Comparison of ENCODE assay signal across 23 cellular contexts in the genomic region with DNA sequence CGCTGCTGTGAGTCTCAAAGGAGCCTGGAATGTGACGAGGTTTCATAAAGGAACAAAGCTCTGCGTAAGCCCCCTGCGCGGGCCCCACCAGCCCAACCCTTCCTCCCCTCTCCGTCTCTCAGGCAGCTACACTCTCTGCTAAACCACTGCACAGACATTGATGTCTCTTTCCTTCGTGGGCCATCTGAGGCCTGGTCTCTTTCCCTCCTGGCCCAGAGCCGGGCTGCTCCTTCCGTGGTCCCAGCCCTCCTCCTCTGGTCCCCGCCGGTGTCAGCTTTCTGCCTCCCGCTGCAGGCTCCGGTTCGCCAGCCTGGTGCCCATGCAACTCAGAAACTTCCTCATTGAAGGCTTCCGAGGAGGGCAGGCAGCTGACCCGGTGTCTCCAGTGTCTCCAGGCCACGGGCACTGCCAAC. TPM values are rescaled to one million over a fixed set of nuclear protein-coding genes. Genes with fewer than 3 reads are reported as not detected.
A peak's percentile ranks its signal among the peaks of the same experiment; 100 is the strongest.
DNase-seq lines count a peak whose midpoint lies in the region; ATAC-seq and TF ChIP-seq lines count a peak whose summit lies in the region.
"Had no signal": no experiment of that assay in that cellular context is flagged by ENCODE, and none has a peak within 500 bp of the region (broad histone marks: within the 10 kb centered on the region; RNA-seq: fewer than 3 reads in every experiment).

No MANE protein-coding gene starts in this region.

- no peak overlapping the region for H3K4me2 ChIP-seq in GM23338

- ATAC-seq in GM23338 (peak; percentile 14; the same call in 2 of the 3 replicates), HG02973 (IDR thresholded peaks at IDR 0.05; ENCODE audit: unreplicated experiment) (no peak)
- ATAC-seq: activated T-cell treated with anti-CD3 and anti-CD28 coated beads, Interleukin-2, amount 50 U/mL, for 72 hours; lower lobe of right lung had no signal

- H3K4me3 ChIP-seq in GM23338: no peak overlapping the region
- H3K4me3 ChIP-seq in spleen: no peak overlapping the region
- H3K4me3 ChIP-seq: lower lobe of right lung, stomach, tibial artery had no signal

- H3K79me2 ChIP-seq in GM23338 (replicated peaks; ENCODE audit: insufficient read depth): no peaks in the 10 kb centered on the region

- no peak for TF ChIP-seq POLR2A in spleen (IDR thresholded peaks at IDR 0.05)

- H3K36me3 Mint-ChIP-seq in GM23338 (ENCODE audit: low read depth) (peaks cover 2% of the 10 kb centered on the region; the same call in 1 of the 3 replicates), brain (no peaks in the 10 kb centered on the region), nephron progenitor cell (ENCODE audit: low read depth) (no peaks in the 10 kb centered on the region)

- peaks cover 18% of the 10 kb centered on the region for H3K4me1 Mint-ChIP-seq in GM23338
- H3K4me1 Mint-ChIP-seq in brain: peaks cover 38% of the 10 kb centered on the region
- peaks cover 30% of the 10 kb centered on the region for H3K4me1 Mint-ChIP-seq in nephron progenitor cell

- H3K27me3 ChIP-seq in GM23338 (ENCODE audit: insufficient read depth) (no peaks in the 10 kb centered on the region), spleen (replicated peaks in 1 of 7) (no peaks in the 10 kb centered on the region)
- H3K27me3 ChIP-seq: stomach, tibial artery had no signal

- H3K27ac ChIP-seq in GM23338 (ENCODE audit: low read depth) (no peak overlapping the region), spleen (peak overlapping the region in 5 of 8 donors; percentile 14 to 64 (median 39))
- H3K27ac ChIP-seq: lower lobe of right lung, stomach, tibial artery had no signal

- intact Hi-C loops in spleen (cut with DNase I; ENCODE audit: low total_unique reads): no loop called here

- H3K4me3 Mint-ChIP-seq in GM23338 (no peak overlapping the region), brain (peak overlapping the region in 3 of 5 experiments; percentile 5 to 49 (median 41)), nephron progenitor cell (peak overlapping the region; percentile 55)
- H3K4me3 Mint-ChIP-seq: activated T-cell treated with anti-CD3 and anti-CD28 coated beads, Interleukin-2, amount 50 U/mL, for 72 hours had no signal

- H3K27me3 Mint-ChIP-seq in GM23338 (ENCODE audit: insufficient read depth, low read depth, poor library complexity): peaks cover 6% of the 10 kb centered on the region
- H3K27me3 Mint-ChIP-seq in brain: peaks cover 9% of the 10 kb centered on the region
- H3K27me3 Mint-ChIP-seq in nephron progenitor cell (ENCODE audit: low read depth, poor library complexity): peaks cover 23% of the 10 kb centered on the region

- peaks cover 7% of the 10 kb centered on the region; the same call in 1 of the 2 replicates for H3F3A ChIP-seq in GM23338 (replicated peaks; ENCODE audit: low read depth)

- WGBS in spleen, 5 donors: 64 to 78% (median 67%) methylated on average over 14 to 17 of the region's 17 CpGs

- H3K4me1 ChIP-seq in GM23338 (ENCODE audit: insufficient read depth) (peaks cover 3% of the 10 kb centered on the region; the same call in 1 of the 2 replicates), spleen (peaks cover 0 to 53% (median 19%) of the 10 kb centered on the region in 6 donors)

- no peaks in the 10 kb centered on the region for H3K9me3 ChIP-seq in spleen
- H3K9me3 ChIP-seq: lower lobe of right lung, stomach, tibial artery had no signal

- no peak overlapping the region for H3K27ac Mint-ChIP-seq in GM23338
- peak overlapping the region in 3 of 5 experiments; percentile 77 to 99 (median 91) for H3K27ac Mint-ChIP-seq in brain
- peak overlapping the region; percentile 93 for H3K27ac Mint-ChIP-seq in nephron progenitor cell
- H3K27ac Mint-ChIP-seq: activated T-cell treated with anti-CD3 and anti-CD28 coated beads, Interleukin-2, amount 50 U/mL, for 72 hours had no signal

- peaks cover 3% of the 10 kb centered on the region; the same call in 1 of the 2 replicates for H3K9me2 ChIP-seq in GM23338 (ENCODE audit: insufficient read depth)

- no peaks in the 10 kb centered on the region for H4K20me1 ChIP-seq in GM23338 (replicated peaks; ENCODE audit: insufficient read depth)

- H2AFZ ChIP-seq in GM23338: peak overlapping the region; percentile 43; the same call in 1 of the 2 replicates

- DNase-seq in GM23338 (ENCODE audit: low spot score): no peak
- peak; percentile 50 for DNase-seq in nephron progenitor cell
- DNase-seq in spleen: peak; percentile 73
- no peak for DNase-seq in NCI-H2227 (lab: John Stamatoyannopoulos, UW; ENCODE audit: unreplicated experiment)
- DNase-seq in T-helper 2 cell: no peak
- DNase-seq: activated CD4-positive, alpha-beta T cell treated with anti-CD3 and anti-CD28 coated beads, Interleukin-2, amount 50 U/mL, for 4 hours; activated CD4-positive, CD25-positive, alpha-beta regulatory T cell; activated naive CD4-positive, alpha-beta T cell; activated T-cell treated with anti-CD3 and anti-CD28 coated beads, Interleukin-2, amount 50 U/mL, for 72 hours; cerebellar nuclear complex; COR-L47; DMS53; kidney; lower lobe of right lung; NCI-H1092; NCI-H187 treated with DMSO at 0.1 percent for 48 hours; NCI-H345; RPMI8226; stomach; T-helper 1 cell; tibial artery had no signal

- TF ChIP-seq CTCF in GM23338 (conservative IDR thresholded peaks at IDR 0.05; ENCODE audit: low read depth in 2 of 2): no peak
- no peak for TF ChIP-seq CTCF in brain (conservative IDR thresholded peaks at IDR 0.05)
- no peak for TF ChIP-seq CTCF in nephron progenitor cell (IDR thresholded peaks at IDR 0.05)
- TF ChIP-seq CTCF in spleen (IDR thresholded peaks at IDR 0.05 in 8 of 11, conservative IDR thresholded peaks at IDR 0.05 in 3 of 11): no peak

- H3K36me3 ChIP-seq in GM23338 (ENCODE audit: insufficient read depth) (no peaks in the 10 kb centered on the region), spleen (peaks cover 0 to 78% (median 22%) of the 10 kb centered on the region in 6 donors)

- H3K9me3 Mint-ChIP-seq in GM23338 (0 out of 3 replicates have a peak, but pooled peaks cover 3% of the 10 kb centered on the region), brain (no peaks in the 10 kb centered on the region), nephron progenitor cell (no peaks in the 10 kb centered on the region)
- H3K9me3 Mint-ChIP-seq: activated T-cell treated with anti-CD3 and anti-CD28 coated beads, Interleukin-2, amount 50 U/mL, for 72 hours had no signal

TF ChIP-seq in GM23338, 12 proteins besides CTCF, POLR2A, EP300 and RAD21 (continues in another document):
- TF ChIP-seq ZNF114 (CRISPR knock-in tag; IDR thresholded peaks at IDR 0.05) (no peak), EZH2 (IDR thresholded peaks at IDR 0.05; ENCODE audit: low read depth, unreplicated experiment) (no peak), ZNF331 (CRISPR knock-in tag; IDR thresholded peaks at IDR 0.05; ENCODE audit: low read depth) (no peak), STAT1 (IDR thresholded peaks at IDR 0.05; ENCODE audit: unreplicated experiment) (no peak), JUNB (IDR thresholded peaks at IDR 0.05; ENCODE audit: unreplicated experiment) (no peak), CREB1 (CRISPR knock-in tag; IDR thresholded peaks at IDR 0.05; ENCODE audit: low read depth) (no peak), ETS1 (IDR thresholded peaks at IDR 0.05) (no peak)

RNA-seq across cellular contexts. Expression of gene SCARF1, which starts 7.4 kb away (rescaled TPM):
- total RNA-seq in GM23338 (2014; rRNA removed; shearing (Covaris generic)): 1.0 and 1.6 TPM in 2 replicates
- polyA plus RNA-seq in GM23338 (2016; fragmentation: Nextera tagmentation; extraction: Ambion mirVana) (0.63 and 0.76 TPM in 2 replicates), brain (ENCODE audit: insufficient read depth, low read depth, low replicate concordance) (2.6 TPM), spleen (10 to 100 TPM in 2 of 3 donors, 1 to 10 TPM in 1; 5.1 to 31.2 (median 13.6) TPM)
- total RNA-seq in spleen: 100 to 1,000 TPM in 2 of 7 donors, 10 to 100 TPM in 5; 55.5 to 112 (median 66.5) TPM

RNA-seq across cellular contexts. Expression of gene SLC43A2, which starts 9.5 kb away (rescaled TPM):
- total RNA-seq in GM23338 (2014; rRNA removed; shearing (Covaris generic)): 7.1 and 9.8 TPM in 2 replicates
- polyA plus RNA-seq in GM23338 (2016; fragmentation: Nextera tagmentation; extraction: Ambion mirVana): 2.2 and 2.5 TPM in 2 replicates
- 22.1 TPM for polyA plus RNA-seq in brain (ENCODE audit: insufficient read depth, low read depth, low replicate concordance)
- total RNA-seq in spleen: 10 to 100 TPM; 51.1 to 84.6 (median 67.3) TPM
- 10 to 100 TPM; 12.6 to 26.8 (median 14.9) TPM for polyA plus RNA-seq in spleen

RNA-seq across cellular contexts. Expression of gene RILP, which starts 11.5 kb away (rescaled TPM):
- total RNA-seq in GM23338 (2014; rRNA removed; shearing (Covaris generic)): 9.2 and 17.4 TPM in 2 replicates
- polyA plus RNA-seq in GM23338 (2016; fragmentation: Nextera tagmentation; extraction: Ambion mirVana): 8.6 and 10.8 TPM in 2 replicates
- polyA plus RNA-seq in brain (ENCODE audit: insufficient read depth, low read depth, low replicate concordance): 9.7 TPM
- total RNA-seq in spleen: 10 to 100 TPM; 15.8 to 43.9 (median 28.9) TPM
- polyA plus RNA-seq in spleen: 10 to 100 TPM; 14.7 to 25.6 (median 17.4) TPM

RNA-seq across cellular contexts. Expression of gene PRPF8, which starts 46.5 kb away (rescaled TPM):
- total RNA-seq in GM23338 (2014; rRNA removed; shearing (Covaris generic)): 231 and 246 TPM in 2 replicates
- polyA plus RNA-seq in GM23338 (2016; fragmentation: Nextera tagmentation; extraction: Ambion mirVana) (175 and 178 TPM in 2 replicates), brain (ENCODE audit: insufficient read depth, low read depth, low replicate concordance) (418 TPM), spleen (10 to 100 TPM; 67.2 to 91.8 (median 74.8) TPM)
- total RNA-seq in spleen: 100 to 1,000 TPM; 210 to 320 (median 268) TPM

Comparison
In these comparisons a context has a peak if more than half of its experiments do, and no peak if none do; other contexts are left out.
1. DNase-seq: peak in nephron progenitor cell (single experiment) and spleen (single experiment); none in GM23338 (single experiment), NCI-H2227 (single experiment) and T-helper 2 cell (0 of 5).